8 cellular contexts compared by ENCODE assay signal in genomic region chr12:47818701-47819543, GRCh38. TPM values are rescaled to one million over a fixed set of nuclear protein-coding genes. Genes with fewer than 3 reads are reported as not detected.
DNase-seq lines count a peak whose midpoint lies in the region; ATAC-seq and TF ChIP-seq lines count a peak whose summit lies in the region.

No MANE protein-coding gene starts in this region.

- peak overlapping the region; percentile 85 for H3K4me3 Mint-ChIP-seq in glutamatergic neuron (ENCODE audit: unreplicated experiment)

- peak; percentile 34 for ATAC-seq in GM21825 (IDR thresholded peaks at IDR 0.05; ENCODE audit: unreplicated experiment)
- ATAC-seq in omental fat pad (ENCODE audit: low FRiP score) = peak; percentile 2

- no peaks in the 10 kb centered on the region for H3K36me3 Mint-ChIP-seq in glutamatergic neuron (ENCODE audit: unreplicated experiment)

- TF ChIP-seq CTCF in glutamatergic neuron (IDR thresholded peaks at IDR 0.05; ENCODE audit: partially characterized antibody, unreplicated experiment) (no peak), omental fat pad (IDR thresholded peaks at IDR 0.05) (no peak)

- peak; percentile 25 for DNase-seq in COLO668 (lab: John Stamatoyannopoulos, UW; ENCODE audit: unreplicated experiment)
- DNase-seq in NCI-H1105 (lab: John Stamatoyannopoulos, UW) = peak; percentile 18
- DNase-seq in activated naive CD4-positive, alpha-beta T cell treated with Interleukin-2 at 50 U/mL for 16 hours = peak; percentile 56
- DNase-seq in glutamatergic neuron = peak; percentile 77
- no peak for DNase-seq in omental fat pad (ENCODE audit: low spot score)
- DNase-seq in NCI-H2227 (lab: John Stamatoyannopoulos, UW; ENCODE audit: unreplicated experiment) = no peak
- no peak for DNase-seq in iPS-NIHi7 (ENCODE audit: extremely low spot score)

- peak overlapping the region; percentile 59 for H3K27ac Mint-ChIP-seq in glutamatergic neuron (ENCODE audit: unreplicated experiment)

- H3K9me3 Mint-ChIP-seq in glutamatergic neuron (ENCODE audit: unreplicated experiment) = peaks cover 16% of the 10 kb centered on the region

- peaks cover 23% of the 10 kb centered on the region for H3K27me3 Mint-ChIP-seq in glutamatergic neuron (ENCODE audit: unreplicated experiment)

- H3K4me1 Mint-ChIP-seq in glutamatergic neuron (ENCODE audit: low read depth, unreplicated experiment) = peaks cover 27% of the 10 kb centered on the region

RNA-seq across cellular contexts. Expression of gene HDAC7, which starts 0.8 kb away (rescaled TPM):
- total RNA-seq in glutamatergic neuron (ENCODE audit: unreplicated experiment) (67.9 TPM), omental fat pad (100 to 1,000 TPM in 1 of 4 donors, 10 to 100 TPM in 3; 40.3 to 102 (median 62.9) TPM)

RNA-seq across cellular contexts. Expression of gene SLC48A1, which starts 45.9 kb away (rescaled TPM):
- total RNA-seq in glutamatergic neuron (ENCODE audit: unreplicated experiment) = 15.7 TPM
- 10 to 100 TPM; 27.6 to 50.3 (median 48.1) TPM for total RNA-seq in omental fat pad

Comparison
In these comparisons a context has a peak if more than half of its experiments do, and no peak if none do; other contexts are left out.
1. DNase-seq: peak in COLO668 (single experiment), NCI-H1105 (single experiment), activated naive CD4-positive, alpha-beta T cell treated with Interleukin-2 at 50 U/mL for 16 hours (single experiment) and glutamatergic neuron (single experiment); none in omental fat pad (single experiment), NCI-H2227 (single experiment) and iPS-NIHi7 (single experiment).